In genomic region chr17:7239091-7240027, GRCh38 we compare ENCODE assay signal across 8 cellular contexts. TPM values are rescaled to one million over a fixed set of nuclear protein-coding genes. Genes with fewer than 3 reads are reported as not detected.
DNase-seq lines count a peak whose midpoint lies in the region; ATAC-seq, FAIRE-seq and TF ChIP-seq lines count a peak whose summit lies in the region.

Gene PHF23, minus strand, starts transcription at chr17:7239457. Its CDS starts 178 bp downstream, at chr17:7239279.

- H3K36me3 ChIP-seq in SK-N-SH (replicated peaks in 1 of 2; ENCODE audit: control insufficient read depth in 1 of 2, insufficient read depth in 2 of 2, low read length in 1 of 2) (peaks cover 30 to 50% of the 10 kb centered on the region in 2 experiments), gastroesophageal sphincter (peaks cover 0 to 42% of the 10 kb centered on the region in 2 donors), neutrophil (peaks cover 55% of the 10 kb centered on the region)

- CTCF ChIA-PET in SK-N-SH (lab: Yijun Ruan, JAX), result interaction anchor here (1.0 to 5.6 kb wide), 3 partner anchors 19 to 57 kb away, joined by 3 to 35 read pairs (median 26); partner anchors contain the start of genes ACADVL, DLG4 and SLC2A4

- WGBS in SK-N-SH (ENCODE audit: low lambda C conversion rate), result 2% methylated on average over 59 of the region's 72 CpGs
- WGBS in gastroesophageal sphincter (ENCODE audit: low coverage in 1 of 2), 2 donors, result 0 to 1% methylated on average over 5 to 15 of the region's 72 CpGs

- no peak for TF ChIP-seq EP300 in SK-N-SH (IDR thresholded peaks at IDR 0.05; ENCODE audit: borderline replicate concordance in 1 of 2, low read depth in 1 of 2, low read length in 1 of 2)
- TF ChIP-seq EP300 in gastroesophageal sphincter (IDR thresholded peaks at IDR 0.05), result no peak

- H3K9ac ChIP-seq in SK-N-SH, result peak within 1 kb of the TSS; percentile 97

- TF ChIP-seq RAD21 in SK-N-SH (IDR thresholded peaks at IDR 0.05; ENCODE audit: low read length), result no peak

- peaks cover 60% of the 10 kb centered on the region for H3F3A ChIP-seq in SK-N-SH (replicated peaks; ENCODE audit: insufficient read depth)

- no peak within 1 kb of the TSS for H2AFZ ChIP-seq in SK-N-SH (ENCODE audit: low read depth)

- H4K20me1 ChIP-seq in SK-N-SH (ENCODE audit: insufficient read depth), result peaks cover 7% of the 10 kb centered on the region; the same call in 1 of the 2 replicates

- H3K4me1 ChIP-seq in SK-N-SH (ENCODE audit: control insufficient read depth in 1 of 2, insufficient read depth in 2 of 2, low read depth in 1 of 2, low read length in 1 of 2), result peaks cover 36 to 41% of the 10 kb centered on the region in 2 experiments
- H3K4me1 ChIP-seq in gastroesophageal sphincter, result peaks cover 8 to 67% (median 33%) of the 10 kb centered on the region in 3 donors
- H3K4me1 ChIP-seq in neutrophil (ENCODE audit: control insufficient read depth in 1 of 2, insufficient read depth in 1 of 2, low read depth in 1 of 2, low read length in 1 of 2), result peaks cover 58 to 64% of the 10 kb centered on the region in 2 experiments

- POLR2A ChIA-PET in SK-N-SH (lab: Yijun Ruan, JAX), result interaction anchor here (0.6 to 1.7 kb wide), 6 partner anchors 10 to 25 kb away, joined by 3 to 7 read pairs (median 5); partner anchors contain the start of genes CTDNEP1 and ELP5

- H3K4me3 ChIP-seq in HFF-Myc (replicated peaks; ENCODE audit: low read depth, low read length) (peak within 1 kb of the TSS; percentile 98), SK-N-SH (ENCODE audit: low read depth in 2 of 2, low read length in 1 of 2) (peak within 1 kb of the TSS; percentile 88 to 99), gastroesophageal sphincter (peak within 1 kb of the TSS; percentile 90 to 99), neutrophil (ENCODE audit: low read depth in 1 of 2, low read length in 1 of 2) (peak within 1 kb of the TSS; percentile 84 to 98)

- H3K27me3 ChIP-seq in SK-N-SH (ENCODE audit: insufficient read depth) (no peaks in the 10 kb centered on the region), gastroesophageal sphincter (no peaks in the 10 kb centered on the region), neutrophil (no peaks in the 10 kb centered on the region)

- H3K27ac ChIP-seq in SK-N-SH (ENCODE audit: low read depth in 2 of 2, low read length in 1 of 2), result peak within 1 kb of the TSS; percentile 75 to 99
- H3K27ac ChIP-seq in gastroesophageal sphincter, result peak within 1 kb of the TSS; percentile 82 to 98 (median 96)
- H3K27ac ChIP-seq in neutrophil, result peak within 1 kb of the TSS; percentile 99
- peak within 1 kb of the TSS; percentile 96 for H3K27ac ChIP-seq in substantia nigra (ENCODE audit: low read depth, low read length, poor library complexity, severe bottlenecking)

- peak; percentile 87 for ATAC-seq in gastroesophageal sphincter

- H3K4me2 ChIP-seq in SK-N-SH, result peak within 1 kb of the TSS; percentile 83

- H3K9me3 ChIP-seq in SK-N-SH (no peaks in the 10 kb centered on the region), gastroesophageal sphincter (no peaks in the 10 kb centered on the region), neutrophil (no peaks in the 10 kb centered on the region)

- peaks cover 75% of the 10 kb centered on the region for H3K79me2 ChIP-seq in SK-N-SH (ENCODE audit: insufficient read depth)

- peak; percentile 40 to 56 for TF ChIP-seq POLR2A in gastroesophageal sphincter (IDR thresholded peaks at IDR 0.05)

- no peaks in the 10 kb centered on the region for H3K9me2 ChIP-seq in SK-N-SH

- FAIRE-seq in G401.6 (lab: Jason Lieb, UNC), result peak; percentile 99

- DNase-seq in HFF-Myc (ENCODE audit: extremely low read depth, low read depth), result peak; percentile 98
- DNase-seq in NCI-H1048 (lab: John Stamatoyannopoulos, UW), result peak; percentile 98
- peak; percentile 94 for DNase-seq in SK-N-SH
- DNase-seq in activated naive CD4-positive, alpha-beta T cell treated with anti-CD3 and anti-CD28 coated beads, Interleukin-2, amount 50 U/mL, for 16 hours, result peak; percentile 97
- peak; percentile 82 to 100 (median 99) for DNase-seq in substantia nigra (lab: John Stamatoyannopoulos, UW)

- TF ChIP-seq CTCF in HFF-Myc (IDR thresholded peaks at IDR 0.05; ENCODE audit: low read depth, low read length, missing control alignments), result no peak
- no peak for TF ChIP-seq CTCF in SK-N-SH (IDR thresholded peaks at IDR 0.05)
- TF ChIP-seq CTCF in gastroesophageal sphincter (IDR thresholded peaks at IDR 0.05), result peak in 3 of 4 experiments; percentile 8 to 58 (median 34)
- TF ChIP-seq CTCF in neutrophil (IDR thresholded peaks at IDR 0.05), result peak; percentile 72

TF ChIP-seq in SK-N-SH, 30 proteins besides CTCF, POLR2A, EP300 and RAD21 (continues in another document):
- peak; percentile 10; the same call in 1 of the 2 replicates for TF ChIP-seq PBX3 (IDR thresholded peaks at IDR 0.05)
- no peak for TF ChIP-seq RCOR1 (IDR thresholded peaks at IDR 0.05; ENCODE audit: low read length)
- TF ChIP-seq MXI1 (IDR thresholded peaks at IDR 0.05; ENCODE audit: low read depth, low read length), result no peak
- no peak for TF ChIP-seq REST (IDR thresholded peaks at IDR 0.05; ENCODE audit: low read depth, low read length)
- TF ChIP-seq FOXJ3 (CRISPR knock-in tag; IDR thresholded peaks at IDR 0.05), result no peak
- peak; percentile 74 for TF ChIP-seq TAF1 (IDR thresholded peaks at IDR 0.05; ENCODE audit: borderline replicate concordance, low read depth, low read length)
- peak; percentile 94 for TF ChIP-seq ELF1 (IDR thresholded peaks at IDR 0.05)
- TF ChIP-seq GABPA (IDR thresholded peaks at IDR 0.05; ENCODE audit: low read depth), result peak; percentile 91
- no peak; the same call in 1 of the 2 replicates for TF ChIP-seq SIN3A (IDR thresholded peaks at IDR 0.05; ENCODE audit: borderline replicate concordance, low read depth, low read length)
- TF ChIP-seq TEAD4 (IDR thresholded peaks at IDR 0.05; ENCODE audit: borderline replicate concordance, insufficient read depth), result no peak
- peak; percentile 85 for TF ChIP-seq YY1 (IDR thresholded peaks at IDR 0.05; ENCODE audit: low read depth)
- TF ChIP-seq ZBTB33 (IDR thresholded peaks at IDR 0.05; ENCODE audit: borderline replicate concordance, low read depth), result peak; percentile 57; the same call in 1 of the 2 replicates
- TF ChIP-seq USF1 (IDR thresholded peaks at IDR 0.05; ENCODE audit: borderline replicate concordance, low read depth), result no peak
- peak; percentile 79 for TF ChIP-seq CHD2 (IDR thresholded peaks at IDR 0.05; ENCODE audit: low read length, partially characterized antibody)

RNA-seq across cellular contexts. Expression of gene PHF23, which starts in this region (rescaled TPM):
- polyA plus RNA-seq in SK-N-SH (2012; rRNA removed), result 53.3 and 58.5 TPM in 2 replicates
- polyA plus RNA-seq in SK-N-SH (2012; cell fraction: cytosol; rRNA removed), result 47.9 and 57.2 TPM in 2 replicates
- polyA plus RNA-seq in SK-N-SH (2012; cell fraction: nucleus; rRNA removed), result 45.2 and 50.5 TPM in 2 replicates
- total RNA-seq in gastroesophageal sphincter, result 10 to 100 TPM; 29.4 to 38.2 (median 31.0) TPM

Comparison
In these comparisons a context has a peak if more than half of its experiments do, and no peak if none do; other contexts are left out.
1. Peak in every context shown above with its lines: DNase-seq, ATAC-seq, H3K4me3 ChIP-seq and H3K27ac ChIP-seq.
2. CTCF ChIP-seq: peak in gastroesophageal sphincter (3 of 4) and neutrophil (single experiment); none in HFF-Myc (single experiment) and SK-N-SH (single experiment).